ENCODE assay signal across 12 cellular contexts in the genomic region with DNA sequence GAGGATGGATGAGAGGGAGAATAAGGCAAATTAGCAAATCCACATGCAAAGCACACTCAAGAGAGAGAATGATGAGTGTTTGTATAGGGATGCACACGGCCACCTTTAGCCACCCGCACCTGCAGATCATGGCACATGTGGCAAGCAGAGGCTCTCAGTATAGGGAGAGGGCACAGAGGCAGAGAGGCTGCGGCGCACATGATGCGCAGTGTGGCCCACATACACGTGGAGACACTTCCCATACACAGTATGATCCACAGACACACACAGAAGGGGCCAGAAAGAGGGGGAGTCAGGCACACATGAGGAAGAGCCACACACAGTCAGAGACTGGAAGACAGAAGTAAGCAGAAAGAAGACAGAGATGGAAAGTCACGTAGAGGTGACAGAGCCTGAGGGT. TPM values are rescaled to one million over a fixed set of nuclear protein-coding genes. Genes with fewer than 3 reads are reported as not detected.
DNase-seq lines count a peak whose midpoint lies in the region; FAIRE-seq and TF ChIP-seq lines count a peak whose summit lies in the region.
"Had no signal": no experiment of that assay in that cellular context is flagged by ENCODE, and none has a peak within 500 bp of the region (broad histone marks: within the 10 kb centered on the region; RNA-seq: fewer than 3 reads in every experiment).

No MANE protein-coding gene starts in this region.

- dilution Hi-C loops in keratinocyte (cut with MboI; ENCODE audit: extremely low pct_ligation_motif_present, low sequenced_read_pairs) = no loop called here

- peak overlapping the region; percentile 19 for H3K9ac ChIP-seq in keratinocyte (ENCODE audit: control insufficient read depth, extremely low read depth, insufficient read depth, low read length)

- no peaks in the 10 kb centered on the region for H4K20me1 ChIP-seq in keratinocyte (ENCODE audit: control insufficient read depth, extremely low read depth, insufficient read depth, low read length)

- H3K27ac Mint-ChIP-seq in activated T-cell treated with anti-CD3 and anti-CD28 coated beads, Interleukin-2, amount 50 U/mL, for 24 hours = no peak overlapping the region
- H3K27ac Mint-ChIP-seq: memory B cell had no signal

- no peaks in the 10 kb centered on the region for H3K9me3 Mint-ChIP-seq in activated T-cell treated with anti-CD3 and anti-CD28 coated beads, Interleukin-2, amount 50 U/mL, for 24 hours
- H3K9me3 Mint-ChIP-seq: memory B cell had no signal

- DNase-seq in COLO668 (lab: John Stamatoyannopoulos, UW; ENCODE audit: unreplicated experiment) = peak; percentile 56
- no peak for DNase-seq in GM12892 (ENCODE audit: insufficient read length)
- DNase-seq in NCI-H774 (lab: John Stamatoyannopoulos, UW) = peak; percentile 7
- DNase-seq in keratinocyte (ENCODE audit: low read depth, low spot score) = no peak
- no peak for DNase-seq in effector CD4-positive, alpha-beta T cell
- no peak for DNase-seq in tibial artery
- DNase-seq in activated T-cell treated with anti-CD3 and anti-CD28 coated beads, Interleukin-2, amount 50 U/mL, for 24 hours = no peak
- DNase-seq: activated T-cell treated with anti-CD3 and anti-CD28 coated beads, Interleukin-2, amount 50 U/mL, for 1 hour; NCI-H1436 treated with DMSO at 0.1 percent for 48 hours; stimulated activated naive CD8-positive, alpha-beta T cell treated with anti-CD3 and anti-CD28 coated beads, Interleukin-15, Interleukin-2, amounts not matched to agents 100 U/mL and 50 U/mL, for 24 hours had no signal

- H3K4me3 ChIP-seq in keratinocyte (ENCODE audit: control insufficient read depth in 2 of 3, extremely low read depth in 1 of 3, insufficient read depth in 2 of 3, low read depth in 1 of 3, low read length in 3 of 3) (no peak overlapping the region), tibial artery (no peak overlapping the region)

- H3K4me3 Mint-ChIP-seq in activated T-cell treated with anti-CD3 and anti-CD28 coated beads, Interleukin-2, amount 50 U/mL, for 24 hours = no peak overlapping the region
- H3K4me3 Mint-ChIP-seq: memory B cell had no signal

- H3K9me3 ChIP-seq in keratinocyte (ENCODE audit: control insufficient read depth, low read depth, low read length) (no peaks in the 10 kb centered on the region), tibial artery (no peaks in the 10 kb centered on the region)

- FAIRE-seq in GM12892 (lab: Jason Lieb, UNC) = peak; percentile 54
- FAIRE-seq in keratinocyte (lab: Jason Lieb, UNC) = no peak

- no peaks in the 10 kb centered on the region for H3K27me3 ChIP-seq in keratinocyte (ENCODE audit: control insufficient read depth, extremely low read depth, insufficient read depth, low read length)
- peaks cover 0 to 22% of the 10 kb centered on the region in 2 donors for H3K27me3 ChIP-seq in tibial artery

- H3K9me1 ChIP-seq in keratinocyte (ENCODE audit: control insufficient read depth, extremely low read depth, insufficient read depth, low read length) = no peaks in the 10 kb centered on the region

- no peak for TF ChIP-seq POLR2A in GM12892 (IDR thresholded peaks at IDR 0.05; ENCODE audit: low read depth, low read length)

- peak overlapping the region; percentile 17 for H3K4me2 ChIP-seq in keratinocyte (ENCODE audit: control insufficient read depth, extremely low read depth, insufficient read depth, low read depth, low read length)

- H3K27me3 Mint-ChIP-seq in activated T-cell treated with anti-CD3 and anti-CD28 coated beads, Interleukin-2, amount 50 U/mL, for 24 hours = no peaks in the 10 kb centered on the region
- H3K27me3 Mint-ChIP-seq: memory B cell had no signal

- H3K4me1 ChIP-seq in keratinocyte (ENCODE audit: control insufficient read depth, extremely low read depth, insufficient read depth, low read length) = peaks cover 25% of the 10 kb centered on the region
- peaks cover 0 to 25% (median 17%) of the 10 kb centered on the region in 4 donors for H3K4me1 ChIP-seq in tibial artery

- H3K36me3 ChIP-seq in keratinocyte (ENCODE audit: control insufficient read depth in 2 of 2, extremely low read depth in 1 of 2, insufficient read depth in 2 of 2, low read length in 2 of 2) (peaks cover 6 to 12% of the 10 kb centered on the region in 2 experiments), tibial artery (peaks cover 0 to 16% (median 6%) of the 10 kb centered on the region in 3 donors)

- H3K36me3 Mint-ChIP-seq in activated T-cell treated with anti-CD3 and anti-CD28 coated beads, Interleukin-2, amount 50 U/mL, for 24 hours (ENCODE audit: low read depth) = peaks cover 26% of the 10 kb centered on the region
- H3K36me3 Mint-ChIP-seq: memory B cell had no signal

- TF ChIP-seq CTCF in keratinocyte (optimal IDR thresholded peaks at IDR 0.05 in 1 of 3, IDR thresholded peaks at IDR 0.05 in 1 of 3, conservative IDR thresholded peaks at IDR 0.05 in 1 of 3; ENCODE audit: extremely low read depth in 1 of 3, insufficient read depth in 2 of 3, low read length in 3 of 3) (no peak), tibial artery (IDR thresholded peaks at IDR 0.05) (no peak)

- intact Hi-C loops in tibial artery (cut with DNase I; ENCODE audit: low total_unique reads) = no loop called here

- peaks cover 6% of the 10 kb centered on the region for H3K4me1 Mint-ChIP-seq in activated T-cell treated with anti-CD3 and anti-CD28 coated beads, Interleukin-2, amount 50 U/mL, for 24 hours (ENCODE audit: low read depth)

- H3K79me2 ChIP-seq in keratinocyte (ENCODE audit: control insufficient read depth, insufficient read depth, low read length) = peaks cover 9% of the 10 kb centered on the region

- no peak overlapping the region for H2AFZ ChIP-seq in keratinocyte (ENCODE audit: control insufficient read depth, low read length)

- H3K27ac ChIP-seq in keratinocyte (ENCODE audit: control insufficient read depth, insufficient read depth, low read length) (no peak overlapping the region), tibial artery (no peak overlapping the region)
- H3K27ac ChIP-seq: epithelial cell of prostate had no signal

RNA-seq across cellular contexts. Expression of a gene that starts 6.5 kb away (rescaled TPM):
- polyA plus RNA-seq in GM12892 (2012; ENCODE audit: missing spikeins) = 34.9 TPM
- 27.8 to 30.1 TPM (median 28.1 TPM) in 3 replicates for polyA plus RNA-seq in keratinocyte
- 19.1 TPM for polyA plus RNA-seq in keratinocyte (2011; ENCODE audit: low read depth)
- polyA plus RNA-seq in keratinocyte (2011; cell fraction: cytosol; rRNA removed) = 21.7 and 36.9 TPM in 2 replicates
- 110 and 113 TPM in 2 replicates for polyA plus RNA-seq in keratinocyte (2011; cell fraction: nucleus; rRNA removed)
- polyA plus RNA-seq in keratinocyte (2012; ENCODE audit: low replicate concordance) = 21.0 and 81.2 TPM in 2 replicates
- polyA minus RNA-seq in keratinocyte = 51.0 to 122 TPM (median 65.2 TPM) in 3 replicates
- polyA minus RNA-seq in keratinocyte (2011; cell fraction: cytosol; rRNA and poly(A)+ RNA removed) = 83.5 TPM
- polyA minus RNA-seq in keratinocyte (2011; cell fraction: nucleus; rRNA and poly(A)+ RNA removed) = 50.3 and 60.0 TPM in 2 replicates

RNA-seq across cellular contexts. Expression of a gene that starts 24.3 kb away (rescaled TPM):
- polyA plus RNA-seq in GM12892 (2012; ENCODE audit: missing spikeins) = 4.9 TPM
- polyA plus RNA-seq in keratinocyte = 9.0 to 14.8 TPM (median 12.4 TPM) in 3 replicates
- polyA plus RNA-seq in keratinocyte (2011; ENCODE audit: low read depth) = 3.5 TPM
- 7.8 and 10.9 TPM in 2 replicates for polyA plus RNA-seq in keratinocyte (2011; cell fraction: cytosol; rRNA removed)
- polyA plus RNA-seq in keratinocyte (2011; cell fraction: nucleus; rRNA removed) = 15.4 and 19.2 TPM in 2 replicates
- polyA plus RNA-seq in keratinocyte (2012; ENCODE audit: low replicate concordance) = 6.5 and 9.8 TPM in 2 replicates
- polyA minus RNA-seq in keratinocyte = 6.2 to 12.7 TPM (median 6.7 TPM) in 3 replicates
- polyA minus RNA-seq in keratinocyte (2011; cell fraction: cytosol; rRNA and poly(A)+ RNA removed) = 9.8 TPM
- polyA minus RNA-seq in keratinocyte (2011; cell fraction: nucleus; rRNA and poly(A)+ RNA removed) = 5.5 and 9.0 TPM in 2 replicates

RNA-seq across cellular contexts. Expression of a gene that starts 24.7 kb away (rescaled TPM):
- polyA plus RNA-seq in GM12892 (2012; ENCODE audit: missing spikeins) = 76.3 TPM
- polyA plus RNA-seq in keratinocyte = 41.0 to 130 TPM (median 70.9 TPM) in 3 replicates
- 31.0 TPM for polyA plus RNA-seq in keratinocyte (2011; ENCODE audit: low read depth)
- 30.0 and 56.4 TPM in 2 replicates for polyA plus RNA-seq in keratinocyte (2011; cell fraction: cytosol; rRNA removed)
- 21.9 and 22.5 TPM in 2 replicates for polyA plus RNA-seq in keratinocyte (2011; cell fraction: nucleus; rRNA removed)
- polyA plus RNA-seq in keratinocyte (2012; ENCODE audit: low replicate concordance) = 51.7 and 115 TPM in 2 replicates
- polyA minus RNA-seq in keratinocyte = 11.5 to 53.1 TPM (median 28.6 TPM) in 3 replicates
- polyA minus RNA-seq in keratinocyte (2011; cell fraction: cytosol; rRNA and poly(A)+ RNA removed) = 221 TPM
- 8.3 and 23.7 TPM in 2 replicates for polyA minus RNA-seq in keratinocyte (2011; cell fraction: nucleus; rRNA and poly(A)+ RNA removed)

RNA-seq across cellular contexts. Expression of a gene that starts 27.2 kb away (rescaled TPM):
- polyA plus RNA-seq in GM12892 (2012; ENCODE audit: missing spikeins) = 0.76 TPM
- polyA plus RNA-seq in keratinocyte = 0.14 to 0.45 TPM (median 0.24 TPM) in 3 replicates
- polyA plus RNA-seq in keratinocyte (2011; ENCODE audit: low read depth) = not detected
- polyA plus RNA-seq in keratinocyte (2011; cell fraction: cytosol; rRNA removed) = 0.09 and 0.16 TPM in 2 replicates
- polyA plus RNA-seq in keratinocyte (2011; cell fraction: nucleus; rRNA removed) = 2.1 and 3.6 TPM in 2 replicates
- polyA plus RNA-seq in keratinocyte (2012; ENCODE audit: low replicate concordance) = 0.36 and 1.5 TPM in 2 replicates
- polyA minus RNA-seq in keratinocyte = not detected in 3 replicates
- not detected for polyA minus RNA-seq in keratinocyte (2011; cell fraction: cytosol; rRNA and poly(A)+ RNA removed)
- 2.6 TPM in 1 of 2 replicates, not detected in the other for polyA minus RNA-seq in keratinocyte (2011; cell fraction: nucleus; rRNA and poly(A)+ RNA removed)

RNA-seq across cellular contexts. Expression of a gene that starts 34.0 kb away (rescaled TPM):
- polyA plus RNA-seq in GM12892 (2012; ENCODE audit: missing spikeins) = 3.8 TPM
- 3.4 to 5.7 TPM (median 3.6 TPM) in 3 replicates for polyA plus RNA-seq in keratinocyte
- polyA plus RNA-seq in keratinocyte (2011; ENCODE audit: low read depth) = 4.3 TPM
- polyA plus RNA-seq in keratinocyte (2011; cell fraction: cytosol; rRNA removed) = 3.4 TPM in 2 replicates
- 6.7 and 7.2 TPM in 2 replicates for polyA plus RNA-seq in keratinocyte (2011; cell fraction: nucleus; rRNA removed)
- 1.6 and 15.6 TPM in 2 replicates for polyA plus RNA-seq in keratinocyte (2012; ENCODE audit: low replicate concordance)
- 1.3 to 2.1 TPM in 2 of 3 replicates, not detected in the other for polyA minus RNA-seq in keratinocyte
- polyA minus RNA-seq in keratinocyte (2011; cell fraction: cytosol; rRNA and poly(A)+ RNA removed) = 2.5 TPM
- polyA minus RNA-seq in keratinocyte (2011; cell fraction: nucleus; rRNA and poly(A)+ RNA removed) = 1.5 and 2.9 TPM in 2 replicates

Comparison
In these comparisons a context has a peak if more than half of its experiments do, and no peak if none do; other contexts are left out.
1. DNase-seq: peak in COLO668 (single experiment) and NCI-H774 (single experiment); none in GM12892 (single experiment), keratinocyte (single experiment), effector CD4-positive, alpha-beta T cell (single experiment), tibial artery (0 of 2) and activated T-cell treated with anti-CD3 and anti-CD28 coated beads, Interleukin-2, amount 50 U/mL, for 24 hours (single experiment).